In genomic region chr4:183008492-183008891, GRCh38 we compare ENCODE assay signal across 30 cellular contexts.
"Had no signal": no experiment of that assay in that cellular context is flagged by ENCODE, and none has a peak within 500 bp of the region (broad histone marks: within the 10 kb centered on the region; RNA-seq: fewer than 3 reads in every experiment).

No MANE protein-coding gene starts in this region.

- H3K4me1 ChIP-seq: ascending aorta, colonic mucosa, gastrocnemius medialis, left ventricle myocardium inferior, testis, transverse colon had no signal

- H3K36me3 ChIP-seq: ascending aorta, cardiac muscle cell, colonic mucosa, gastrocnemius medialis, left ventricle myocardium inferior, transverse colon had no signal

- H3K9me3 Mint-ChIP-seq: activated naive CD4-positive, alpha-beta T cell treated with anti-CD3 and anti-CD28 coated beads, Interleukin-2, amount 10 ng/mL, durations not matched to agents 7 days and 5 days had no signal

- H3K27ac ChIP-seq: ascending aorta, cardiac muscle cell, colonic mucosa, gastrocnemius medialis, hepatocyte, left ventricle myocardium inferior, skin epidermis, testis, transverse colon had no signal

- H3K4me1 Mint-ChIP-seq: activated naive CD4-positive, alpha-beta T cell treated with anti-CD3 and anti-CD28 coated beads, Interleukin-2, amount 10 ng/mL, durations not matched to agents 7 days and 5 days; activated naive CD8-positive, alpha-beta T cell treated with anti-CD3 and anti-CD28 coated beads, Interleukin-2, amount 10 ng/mL, durations not matched to agents 7 days and 5 days; brain; naive thymus-derived CD4-positive, alpha-beta T cell; neural crest cell had no signal

- H3K27me3 ChIP-seq: ascending aorta, colonic mucosa, gastrocnemius medialis, testis had no signal

- H3K27ac Mint-ChIP-seq: activated naive CD4-positive, alpha-beta T cell treated with anti-CD3 and anti-CD28 coated beads, Interleukin-2, amount 10 ng/mL, durations not matched to agents 7 days and 5 days; activated naive CD8-positive, alpha-beta T cell treated with anti-CD3 and anti-CD28 coated beads, Interleukin-2, amount 10 ng/mL, durations not matched to agents 7 days and 5 days; brain; naive thymus-derived CD4-positive, alpha-beta T cell had no signal

- DNase-seq: activated CD4-positive, alpha-beta T cell treated with anti-CD3 and anti-CD28 coated beads for 4 hours; activated CD4-positive, alpha-beta T cell treated with anti-CD3 and anti-CD28 coated beads, Interleukin-2, amount 50 U/mL, for 4 hours; activated gamma-delta T cell; activated naive CD4-positive, alpha-beta T cell treated with anti-CD3 and anti-CD28 coated beads, Interleukin-2, amount 10 ng/mL, durations not matched to agents 7 days and 5 days; activated naive CD8-positive, alpha-beta T cell treated with anti-CD3 and anti-CD28 coated beads, Interleukin-2, amount 10 ng/mL, durations not matched to agents 7 days and 5 days; cerebellar nuclear complex; colonic mucosa; effector memory CD4-positive, alpha-beta T cell; erythroblast; gastrocnemius medialis; glutamatergic neuron; left ventricle myocardium inferior; mammary epithelial cell; midbrain; naive thymus-derived CD4-positive, alpha-beta T cell; posterior cingulate gyrus; stimulated activated CD4-positive, alpha-beta T cell treated with anti-CD3 and anti-CD28 coated beads, Interleukin-12 subunit alpha, Interleukin-12 subunit beta, amount 100 ng/mL, for 4 hours; stimulated activated CD4-positive, alpha-beta T cell treated with anti-CD3 and anti-CD28 coated beads, Interleukin-4, amount 100 ng/mL, for 1 hour; stimulated activated naive CD8-positive, alpha-beta T cell treated with anti-CD3 and anti-CD28 coated beads, Interleukin-15, Interleukin-2, amounts not matched to agents 100 U/mL and 50 U/mL, for 24 hours; T-helper 2 cell; testis; transverse colon had no signal

- H3K4me3 ChIP-seq: ascending aorta, cardiac muscle cell, colonic mucosa, gastrocnemius medialis, hepatocyte, left ventricle myocardium inferior, skin epidermis, testis, transverse colon had no signal

- H3K4me2 ChIP-seq: hepatocyte had no signal

- ATAC-seq: gastrocnemius medialis; naive thymus-derived CD4-positive, alpha-beta T cell; sciatic nerve; stimulated activated naive CD8-positive, alpha-beta T cell treated with anti-CD3 and anti-CD28 coated beads, Interleukin-15, Interleukin-2, amounts not matched to agents 100 U/mL and 50 U/mL, for 24 hours had no signal

- H3K4me3 Mint-ChIP-seq: activated naive CD4-positive, alpha-beta T cell treated with anti-CD3 and anti-CD28 coated beads, Interleukin-2, amount 10 ng/mL, durations not matched to agents 7 days and 5 days; activated naive CD8-positive, alpha-beta T cell treated with anti-CD3 and anti-CD28 coated beads, Interleukin-2, amount 10 ng/mL, durations not matched to agents 7 days and 5 days; brain; naive thymus-derived CD4-positive, alpha-beta T cell; neural crest cell had no signal

- H3K79me2 ChIP-seq: hepatocyte had no signal

- FAIRE-seq: urothelium cell line had no signal

- H3K36me3 Mint-ChIP-seq: activated naive CD4-positive, alpha-beta T cell treated with anti-CD3 and anti-CD28 coated beads, Interleukin-2, amount 10 ng/mL, durations not matched to agents 7 days and 5 days; activated naive CD8-positive, alpha-beta T cell treated with anti-CD3 and anti-CD28 coated beads, Interleukin-2, amount 10 ng/mL, durations not matched to agents 7 days and 5 days; brain had no signal

- H3K9me3 ChIP-seq: ascending aorta, colonic mucosa, gastrocnemius medialis, testis, transverse colon had no signal

- H2AFZ ChIP-seq: hepatocyte had no signal
